15 cellular contexts compared by ENCODE assay signal in the genomic region with DNA sequence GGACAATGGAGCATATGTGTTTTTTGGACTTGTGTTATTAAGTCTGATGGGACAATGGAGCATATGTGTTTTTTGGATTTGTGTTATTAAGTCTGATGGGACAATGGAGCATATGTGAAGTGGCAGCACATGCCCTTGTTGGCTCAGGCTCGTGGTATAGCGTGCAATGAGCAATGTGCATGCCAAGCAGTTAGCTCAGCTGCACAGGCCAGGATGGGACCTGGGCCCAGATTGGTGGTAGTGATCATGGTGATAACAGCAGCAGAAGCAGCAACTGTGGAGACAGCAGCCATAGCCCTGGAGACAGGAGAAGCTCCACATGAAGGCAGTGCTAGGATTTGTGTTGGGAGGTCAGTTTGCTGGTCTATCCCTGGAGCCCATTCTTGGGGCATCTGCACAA.
"Had no signal": no experiment of that assay in that cellular context is flagged by ENCODE, and none has a peak within 500 bp of the region (broad histone marks: within the 10 kb centered on the region; RNA-seq: fewer than 3 reads in every experiment).

No MANE protein-coding gene starts in this region.

- H3K9me3 Mint-ChIP-seq: activated CD4-positive, alpha-beta memory T cell treated with anti-CD3 and anti-CD28 coated beads for 36 hours; memory B cell; natural killer cell treated with Interleukin-12 subunit alpha and Interleukin-12 subunit beta and Interleukin-15 and Interleukin-18, amount 100 ng/mL, for 72 hours had no signal

- H3K4me3 Mint-ChIP-seq: activated CD4-positive, alpha-beta memory T cell treated with anti-CD3 and anti-CD28 coated beads for 36 hours; activated naive CD8-positive, alpha-beta T cell; memory B cell; natural killer cell treated with Interleukin-12 subunit alpha and Interleukin-12 subunit beta and Interleukin-15 and Interleukin-18, amount 100 ng/mL, for 72 hours had no signal

- H3K27ac ChIP-seq: upper lobe of right lung had no signal

- ATAC-seq: esophagus mucosa; natural killer cell treated with Interleukin-12 subunit alpha and Interleukin-12 subunit beta and Interleukin-15 and Interleukin-18, amount 100 ng/mL, for 72 hours; sciatic nerve; upper lobe of right lung had no signal

- H3K4me3 ChIP-seq: upper lobe of right lung had no signal

- H3K36me3 ChIP-seq: upper lobe of right lung had no signal

- DNase-seq: activated CD4-positive, alpha-beta memory T cell treated with anti-CD3 and anti-CD28 coated beads for 36 hours; activated CD4-positive, CD25-positive, alpha-beta regulatory T cell treated with anti-CD3 and anti-CD28 coated beads, Interleukin-2, amount 50 U/mL, for 72 hours; activated gamma-delta T cell; activated T-cell treated with anti-CD3 and anti-CD28 coated beads, Interleukin-2, amount 50 U/mL, for 48 hours; foreskin fibroblast; occipital lobe; stimulated activated naive CD4-positive, alpha-beta T cell; substantia nigra; upper lobe of right lung had no signal

- H3K9me3 ChIP-seq: upper lobe of right lung had no signal

- H3K27ac Mint-ChIP-seq: activated CD4-positive, alpha-beta memory T cell treated with anti-CD3 and anti-CD28 coated beads for 36 hours; activated naive CD8-positive, alpha-beta T cell; memory B cell; natural killer cell treated with Interleukin-12 subunit alpha and Interleukin-12 subunit beta and Interleukin-15 and Interleukin-18, amount 100 ng/mL, for 72 hours; progenitor cell of endocrine pancreas had no signal

- H3K4me1 Mint-ChIP-seq: memory B cell had no signal

- H3K4me1 ChIP-seq: upper lobe of right lung had no signal
